24 cellular contexts compared by ENCODE assay signal in the genomic region with DNA sequence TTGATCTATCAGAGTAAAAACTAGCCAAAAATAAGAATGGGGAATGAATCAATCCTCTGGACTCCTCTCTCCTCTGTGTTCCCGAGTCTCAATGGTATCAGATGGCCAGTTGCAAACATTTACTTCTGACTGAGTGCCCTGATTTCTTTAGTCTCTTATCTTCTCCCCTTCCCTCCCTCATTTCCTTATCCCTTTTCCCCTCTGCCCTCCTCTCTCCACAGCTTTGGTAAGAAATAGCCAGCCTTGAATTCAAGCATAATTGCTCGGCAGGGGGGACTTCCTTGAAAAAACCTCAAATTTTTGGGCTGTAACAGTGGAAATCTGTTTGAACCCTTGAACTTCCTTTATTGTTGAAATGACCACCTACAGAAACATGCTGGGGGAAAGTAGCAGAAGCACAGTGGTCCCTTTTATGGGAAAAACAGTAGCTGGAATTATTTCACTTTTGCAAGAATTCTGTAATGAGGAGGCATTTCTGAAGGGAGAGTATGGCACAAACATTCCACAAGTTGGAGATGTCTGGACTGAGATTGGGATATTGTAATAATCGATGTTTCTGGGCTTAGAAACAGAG. TPM values are rescaled to one million over a fixed set of nuclear protein-coding genes. Genes with fewer than 3 reads are reported as not detected.
DNase-seq lines count a peak whose midpoint lies in the region; ATAC-seq and TF ChIP-seq lines count a peak whose summit lies in the region.
"Had no signal": no experiment of that assay in that cellular context is flagged by ENCODE, and none has a peak within 500 bp of the region (broad histone marks: within the 10 kb centered on the region; RNA-seq: fewer than 3 reads in every experiment).

No MANE protein-coding gene starts in this region.

- peaks cover 0 to 5% of the 10 kb centered on the region in 2 donors for H3K4me1 ChIP-seq in breast epithelium
- peaks cover 10% of the 10 kb centered on the region for H3K4me1 ChIP-seq in mesenchymal stem cell (ENCODE audit: control insufficient read depth, insufficient read depth, low read depth, low read length)
- peaks cover 0 to 35% (median 8%) of the 10 kb centered on the region in 4 donors for H3K4me1 ChIP-seq in tibial artery
- H3K4me1 ChIP-seq in CD8-positive, alpha-beta T cell (ENCODE audit: insufficient read depth, low read length) = no peaks in the 10 kb centered on the region
- H3K4me1 ChIP-seq: prostate gland, spleen had no signal

- no peak overlapping the region for H3K4me2 ChIP-seq in mesenchymal stem cell (ENCODE audit: low read length, poor library complexity, severe bottlenecking)

- H2AFZ ChIP-seq in mesenchymal stem cell (ENCODE audit: low read depth, low read length) = no peak overlapping the region
- H2AFZ ChIP-seq: GM23248 had no signal

- H3K9me3 Mint-ChIP-seq in MCF 10A (ENCODE audit: unreplicated experiment) = no peaks in the 10 kb centered on the region
- no peaks in the 10 kb centered on the region for H3K9me3 Mint-ChIP-seq in CD8-positive, alpha-beta T cell
- H3K9me3 Mint-ChIP-seq: activated CD4-positive, alpha-beta memory T cell treated with anti-CD3 and anti-CD28 coated beads, Interleukin-2, amount 10 ng/mL, durations not matched to agents 7 days and 5 days; activated naive CD4-positive, alpha-beta T cell treated with anti-CD3 and anti-CD28 coated beads for 36 hours had no signal

- DNase-seq in MCF 10A (ENCODE audit: unreplicated experiment) (no peak), breast epithelium (ENCODE audit: low spot score in 2 of 2) (no peak), astrocyte of the spinal cord (ENCODE audit: low read depth, low spot score) (peak; percentile 65), mesenchymal stem cell (no peak), tibial artery (no peak), NCI-H446 treated with DMSO at 0.1 percent for 48 hours (lab: John Stamatoyannopoulos, UW) (no peak), occipital lobe (lab: John Stamatoyannopoulos, UW) (no peak)
- DNase-seq in CD8-positive, alpha-beta T cell = no peak
- DNase-seq: activated CD4-positive, alpha-beta memory T cell treated with anti-CD3 and anti-CD28 coated beads, Interleukin-2, amount 10 ng/mL, durations not matched to agents 7 days and 5 days; activated T-cell treated with anti-CD3 and anti-CD28 coated beads, Interleukin-2, amount 50 U/mL, for 1 hour; C1 segment of cervical spinal cord; dermis blood vessel endothelial cell; DMS 273 treated with DMSO at 0.1 percent for 48 hours; GM23248; KBM-7; NCI-H1092; NCI-H774; spleen; WERI-Rb-1 had no signal

- CTCF ChIA-PET in MCF 10A (lab: Yijun Ruan, JAX) = no interaction called here
- CTCF ChIA-PET in CD8-positive, alpha-beta T cell (lab: Charles Lee) = no interaction called here

- H3K9ac ChIP-seq in mesenchymal stem cell (ENCODE audit: low read length) = no peak overlapping the region
- H3K9ac ChIP-seq: GM23248 had no signal

- H3K18ac ChIP-seq in mesenchymal stem cell (ENCODE audit: low read depth in 1 of 2, low read length in 2 of 2) = no peak overlapping the region

- no peak overlapping the region for H2BK15ac ChIP-seq in mesenchymal stem cell (ENCODE audit: low read depth, poor library complexity, severe bottlenecking)

- H4K8ac ChIP-seq in mesenchymal stem cell (ENCODE audit: low read length) = no peak overlapping the region

- intact Hi-C loops in MCF 10A (cut with micrococcal nuclease) = no loop called here
- intact Hi-C loops in breast epithelium (cut with DNase I; ENCODE audit: low total_unique reads) = loop anchor here (10.0 kb wide), 1 partner anchor 461 kb away; no protein-coding TSS in a partner anchor
- intact Hi-C loops in tibial artery (cut with DNase I; ENCODE audit: low total_unique reads) = no loop called here
- intact Hi-C loops in CD8-positive, alpha-beta T cell (cut with DNase I, micrococcal nuclease) = no loop called here

- ATAC-seq in CD8-positive, alpha-beta T cell = no peak

- no peak overlapping the region for H2BK120ac ChIP-seq in mesenchymal stem cell (ENCODE audit: low read depth, low read length)

- H3K27ac ChIP-seq in breast epithelium = peak overlapping the region in 1 of 2 donors; percentile 66
- peak overlapping the region; percentile 56 for H3K27ac ChIP-seq in mesenchymal stem cell (ENCODE audit: low read length, poor library complexity, severe bottlenecking)
- peak overlapping the region; percentile 43 to 52 for H3K27ac ChIP-seq in tibial artery
- H3K27ac ChIP-seq in CD8-positive, alpha-beta T cell (ENCODE audit: low read depth, low read length) = no peak overlapping the region
- H3K27ac ChIP-seq: 22Rv1, gastroesophageal sphincter, GM23248, SJSA1, WERI-Rb-1 had no signal

- H3K4me3 ChIP-seq in breast epithelium (no peak overlapping the region), astrocyte of the spinal cord (ENCODE audit: low read depth, low read length) (no peak overlapping the region), mesenchymal stem cell (ENCODE audit: insufficient read depth in 1 of 2, low read depth in 1 of 2, low read length in 2 of 2) (no peak overlapping the region), tibial artery (no peak overlapping the region)
- no peak overlapping the region for H3K4me3 ChIP-seq in CD8-positive, alpha-beta T cell (ENCODE audit: low read depth, low read length)
- H3K4me3 ChIP-seq: gastroesophageal sphincter, GM23248, prostate gland, SJSA1, spleen had no signal

- no peak overlapping the region for H2BK12ac ChIP-seq in mesenchymal stem cell (ENCODE audit: low read length in 2 of 2)

- no peak overlapping the region for H4K91ac ChIP-seq in mesenchymal stem cell (ENCODE audit: low read length)

- H3K23ac ChIP-seq in mesenchymal stem cell (ENCODE audit: low read length in 2 of 2) = no peak overlapping the region

- BruUV-seq in MCF 10A (replicated peaks; lab: Mats Ljungman, UMichigan) = no TSS peak

- WGBS in mesenchymal stem cell = 22% methylated on average over 3 of the region's 3 CpGs

- H3K27me3 Mint-ChIP-seq in MCF 10A (ENCODE audit: insufficient read depth, unreplicated experiment) = peaks cover 46% of the 10 kb centered on the region
- H3K27me3 Mint-ChIP-seq in CD8-positive, alpha-beta T cell (ENCODE audit: low read depth) = peaks cover 2% of the 10 kb centered on the region

- H3K14ac ChIP-seq in mesenchymal stem cell (ENCODE audit: low read length in 2 of 2) = no peak overlapping the region

- H3K4me3 Mint-ChIP-seq in MCF 10A (ENCODE audit: unreplicated experiment) = no peak overlapping the region
- no peak overlapping the region for H3K4me3 Mint-ChIP-seq in CD8-positive, alpha-beta T cell
- H3K4me3 Mint-ChIP-seq: activated CD4-positive, alpha-beta memory T cell treated with anti-CD3 and anti-CD28 coated beads, Interleukin-2, amount 10 ng/mL, durations not matched to agents 7 days and 5 days; activated naive CD4-positive, alpha-beta T cell treated with anti-CD3 and anti-CD28 coated beads for 36 hours had no signal

- in situ Hi-C loops in astrocyte of the spinal cord (cut with HindIII; ENCODE audit: low sequenced_read_pairs) = no loop called here

- peak overlapping the region; percentile 8 for H3K27ac Mint-ChIP-seq in MCF 10A (ENCODE audit: low read depth, unreplicated experiment)
- H3K27ac Mint-ChIP-seq in CD8-positive, alpha-beta T cell = no peak overlapping the region
- H3K27ac Mint-ChIP-seq: activated CD4-positive, alpha-beta memory T cell treated with anti-CD3 and anti-CD28 coated beads, Interleukin-2, amount 10 ng/mL, durations not matched to agents 7 days and 5 days; activated naive CD4-positive, alpha-beta T cell treated with anti-CD3 and anti-CD28 coated beads for 36 hours had no signal

- POLR2A ChIA-PET in MCF 10A (lab: Yijun Ruan, JAX) = interaction anchor here (0.7 to 0.8 kb wide), 2 partner anchors 10 to 39 kb away, joined by 3 read pairs; no protein-coding TSS in a partner anchor
- POLR2A ChIA-PET in CD8-positive, alpha-beta T cell (lab: Charles Lee) = no interaction called here

- H3K79me1 ChIP-seq in mesenchymal stem cell (replicated peaks; ENCODE audit: low read length, poor library complexity, severe bottlenecking) = peaks cover 2% of the 10 kb centered on the region

- H3K36me3 ChIP-seq in breast epithelium (no peaks in the 10 kb centered on the region), mesenchymal stem cell (ENCODE audit: control insufficient read depth in 1 of 2, insufficient read depth in 2 of 2, low read depth in 1 of 2, low read length in 2 of 2) (no peaks in the 10 kb centered on the region), tibial artery (no peaks in the 10 kb centered on the region)
- no peaks in the 10 kb centered on the region for H3K36me3 ChIP-seq in CD8-positive, alpha-beta T cell (ENCODE audit: insufficient read depth, low read length)
- H3K36me3 ChIP-seq: gastroesophageal sphincter, prostate gland, SJSA1, spleen, WERI-Rb-1 had no signal

- H3K4me1 Mint-ChIP-seq in MCF 10A (ENCODE audit: insufficient read depth, unreplicated experiment) = peaks cover 32% of the 10 kb centered on the region
- no peaks in the 10 kb centered on the region for H3K4me1 Mint-ChIP-seq in CD8-positive, alpha-beta T cell (ENCODE audit: low read depth)

- no peak for TF ChIP-seq POLR2A in breast epithelium (IDR thresholded peaks at IDR 0.05)

- H3K4ac ChIP-seq in mesenchymal stem cell (ENCODE audit: low read depth in 1 of 2, low read length in 2 of 2) = no peak overlapping the region

- H3K36me3 Mint-ChIP-seq in MCF 10A (ENCODE audit: insufficient read depth, unreplicated experiment) = no peaks in the 10 kb centered on the region
- H3K36me3 Mint-ChIP-seq in CD8-positive, alpha-beta T cell = no peaks in the 10 kb centered on the region

- no peak overlapping the region for H2BK5ac ChIP-seq in mesenchymal stem cell (ENCODE audit: low read depth, low read length, poor library complexity, severe bottlenecking)

- peaks cover 0 to 12% of the 10 kb centered on the region in 2 donors for H3K27me3 ChIP-seq in breast epithelium
- H3K27me3 ChIP-seq in mesenchymal stem cell (ENCODE audit: control insufficient read depth in 1 of 2, insufficient read depth in 1 of 2, low read length in 2 of 2) = peaks cover 0 to 14% of the 10 kb centered on the region in 2 experiments
- no peaks in the 10 kb centered on the region for H3K27me3 ChIP-seq in tibial artery
- H3K27me3 ChIP-seq in CD8-positive, alpha-beta T cell (ENCODE audit: insufficient read depth, low read length) = no peaks in the 10 kb centered on the region
- H3K27me3 ChIP-seq: gastroesophageal sphincter, SJSA1 had no signal

- H3K9me3 ChIP-seq in breast epithelium (no peaks in the 10 kb centered on the region), mesenchymal stem cell (ENCODE audit: control insufficient read depth, low read length) (no peaks in the 10 kb centered on the region), tibial artery (no peaks in the 10 kb centered on the region)
- H3K9me3 ChIP-seq in CD8-positive, alpha-beta T cell (ENCODE audit: low read length) = no peaks in the 10 kb centered on the region
- H3K9me3 ChIP-seq: gastroesophageal sphincter, prostate gland, SJSA1, spleen had no signal

- TF ChIP-seq CTCF in MCF 10A (IDR thresholded peaks at IDR 0.05; ENCODE audit: unreplicated experiment) (no peak), breast epithelium (IDR thresholded peaks at IDR 0.05) (no peak), astrocyte of the spinal cord (IDR thresholded peaks at IDR 0.05; ENCODE audit: low read depth, low read length) (no peak), tibial artery (IDR thresholded peaks at IDR 0.05) (no peak)
- TF ChIP-seq CTCF in CD8-positive, alpha-beta T cell (IDR thresholded peaks at IDR 0.05) = no peak

- H2AK5ac ChIP-seq in mesenchymal stem cell (ENCODE audit: low read length, severe bottlenecking) = no peak overlapping the region

RNA-seq across cellular contexts. Expression of gene NHS, which starts 40.3 kb away (rescaled TPM):
- total RNA-seq in MCF 10A (2022) (3.6 and 6.2 TPM in 2 replicates), breast epithelium (10 to 100 TPM in 1 of 3 donors, 1 to 10 TPM in 2; 8.5 to 11.2 (median 8.8) TPM), occipital lobe (3.3 TPM)
- polyA plus RNA-seq in mesenchymal stem cell (2013, experiment 1 of 2) = 0.03 TPM
- 0.03 TPM for polyA plus RNA-seq in mesenchymal stem cell (2013, experiment 2 of 2)
- under 1 TPM; 0.03 to 0.14 TPM for total RNA-seq in CD8-positive, alpha-beta T cell
